Comparison of ENCODE assay signal across 29 cellular contexts in the genomic region with DNA sequence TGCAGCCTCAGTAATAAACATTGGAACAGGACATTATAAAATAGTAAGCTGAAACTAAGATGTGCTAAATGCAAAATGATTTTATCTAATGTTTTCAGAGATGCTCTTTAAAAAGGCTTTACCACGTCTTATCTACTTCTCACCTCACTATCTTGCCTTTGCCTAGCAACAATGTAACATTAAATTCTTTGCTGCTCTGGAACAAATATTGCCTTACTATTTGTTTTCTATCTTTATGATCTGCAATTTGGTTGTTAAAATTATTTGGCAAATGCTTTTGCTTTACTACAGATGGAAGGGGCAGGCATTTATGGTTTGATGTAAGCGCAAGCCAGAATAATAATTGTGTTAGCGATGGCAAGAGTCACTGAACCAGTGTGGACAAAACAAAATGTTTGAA.
"Had no signal": no experiment of that assay in that cellular context is flagged by ENCODE, and none has a peak within 500 bp of the region (broad histone marks: within the 10 kb centered on the region; RNA-seq: fewer than 3 reads in every experiment).

No MANE protein-coding gene starts in this region.

- H3K4me1 Mint-ChIP-seq: activated CD4-positive, alpha-beta T cell treated with anti-CD3 and anti-CD28 coated beads for 36 hours; activated naive CD4-positive, alpha-beta T cell treated with anti-CD3 and anti-CD28 coated beads, Interleukin-2, amount 50 U/mL, for 24 hours; activated naive CD8-positive, alpha-beta T cell treated with anti-CD3 and anti-CD28 coated beads, Interleukin-2, amount 10 ng/mL, durations not matched to agents 7 days and 5 days had no signal

- H3K4me1 ChIP-seq: ascending aorta, body of pancreas, breast epithelium had no signal

- H3K36me3 Mint-ChIP-seq: activated naive CD4-positive, alpha-beta T cell treated with anti-CD3 and anti-CD28 coated beads, Interleukin-2, amount 50 U/mL, for 24 hours; activated naive CD8-positive, alpha-beta T cell treated with anti-CD3 and anti-CD28 coated beads, Interleukin-2, amount 10 ng/mL, durations not matched to agents 7 days and 5 days had no signal

- H3K27ac Mint-ChIP-seq: activated CD4-positive, alpha-beta T cell treated with anti-CD3 and anti-CD28 coated beads for 36 hours; activated CD4-positive, alpha-beta T cell treated with anti-CD3 and anti-CD28 coated beads, Interleukin-2, amount 10 ng/mL, durations not matched to agents 7 days and 5 days; activated CD8-positive, alpha-beta T cell treated with anti-CD3 and anti-CD28 coated beads, Interleukin-2, amount 10 ng/mL, durations not matched to agents 7 days and 5 days; activated naive CD4-positive, alpha-beta T cell treated with anti-CD3 and anti-CD28 coated beads, Interleukin-2, amount 50 U/mL, for 24 hours; activated naive CD8-positive, alpha-beta T cell treated with anti-CD3 and anti-CD28 coated beads, Interleukin-2, amount 10 ng/mL, durations not matched to agents 7 days and 5 days; activated T-cell treated with anti-CD3 and anti-CD28 coated beads, Interleukin-2, amount 50 U/mL, for 24 hours; activated T-helper 2 cell treated with anti-CD3 and anti-CD28 coated beads, Interferon-gamma antibody, Interleukin-2, Interleukin-4, amounts not matched to agents 10 μg/mL and 5 μg/mL and 100 μg/mL, durations not matched to agents 14 hours and 24 hours and 36 hours had no signal

- H3K9me3 ChIP-seq: ascending aorta, body of pancreas, breast epithelium had no signal

- H3K9me3 Mint-ChIP-seq: activated naive CD4-positive, alpha-beta T cell treated with anti-CD3 and anti-CD28 coated beads, Interleukin-2, amount 50 U/mL, for 24 hours; activated T-cell treated with anti-CD3 and anti-CD28 coated beads, Interleukin-2, amount 50 U/mL, for 24 hours; activated T-helper 2 cell treated with anti-CD3 and anti-CD28 coated beads, Interferon-gamma antibody, Interleukin-2, Interleukin-4, amounts not matched to agents 10 μg/mL and 5 μg/mL and 100 μg/mL, durations not matched to agents 14 hours and 24 hours and 36 hours had no signal

- H3K36me3 ChIP-seq: ascending aorta, breast epithelium had no signal

- H3K27ac ChIP-seq: ascending aorta, body of pancreas, breast epithelium had no signal

- H3K27me3 ChIP-seq: ascending aorta, body of pancreas, breast epithelium had no signal

- H3K4me3 Mint-ChIP-seq: activated CD4-positive, alpha-beta T cell treated with anti-CD3 and anti-CD28 coated beads for 36 hours; activated CD4-positive, alpha-beta T cell treated with anti-CD3 and anti-CD28 coated beads, Interleukin-2, amount 10 ng/mL, durations not matched to agents 7 days and 5 days; activated CD8-positive, alpha-beta T cell treated with anti-CD3 and anti-CD28 coated beads, Interleukin-2, amount 10 ng/mL, durations not matched to agents 7 days and 5 days; activated naive CD4-positive, alpha-beta T cell treated with anti-CD3 and anti-CD28 coated beads, Interleukin-2, amount 50 U/mL, for 24 hours; activated naive CD8-positive, alpha-beta T cell treated with anti-CD3 and anti-CD28 coated beads, Interleukin-2, amount 10 ng/mL, durations not matched to agents 7 days and 5 days; activated T-cell treated with anti-CD3 and anti-CD28 coated beads, Interleukin-2, amount 50 U/mL, for 24 hours had no signal

- DNase-seq: activated CD4-positive, alpha-beta T cell treated with anti-CD3 and anti-CD28 coated beads for 36 hours; activated CD4-positive, alpha-beta T cell treated with anti-CD3 and anti-CD28 coated beads, Interleukin-2, amount 10 ng/mL, durations not matched to agents 7 days and 5 days; activated CD4-positive, alpha-beta T cell treated with anti-CD3 and anti-CD28 coated beads, Interleukin-2, amount 50 U/mL, for 48 hours; activated CD8-positive, alpha-beta T cell treated with anti-CD3 and anti-CD28 coated beads, Interleukin-2, amount 10 ng/mL, durations not matched to agents 7 days and 5 days; activated gamma-delta T cell; activated naive CD4-positive, alpha-beta T cell treated with Interleukin-2 at 50 U/mL for 16 hours; activated naive CD8-positive, alpha-beta T cell treated with anti-CD3 and anti-CD28 coated beads, Interleukin-2, amount 10 ng/mL, durations not matched to agents 7 days and 5 days; activated T-cell treated with anti-CD3 and anti-CD28 coated beads, Interleukin-2, amount 50 U/mL, for 24 hours; amygdala; body of pancreas; Kasumi-1; KG1; MM.1S; MV-4-11; NCI-H1092; NCI-H1436 treated with DMSO at 0.1 percent for 48 hours; NCI-H1694 treated with DMSO at 0.1 percent for 48 hours; NCI-H2029; NCI-H345; NCI-H524 treated with DMSO at 0.1 percent for 48 hours; NK-92 treated with Interleukin-12 subunit alpha and Interleukin-12 subunit beta, amount 100 ng/mL, for 24 hours; Right ventricle myocardium superior; SW 1271; T-helper 1 cell; T-helper 9 cell had no signal

- H3K27me3 Mint-ChIP-seq: activated CD4-positive, alpha-beta T cell treated with anti-CD3 and anti-CD28 coated beads for 36 hours; activated CD4-positive, alpha-beta T cell treated with anti-CD3 and anti-CD28 coated beads, Interleukin-2, amount 10 ng/mL, durations not matched to agents 7 days and 5 days; activated naive CD4-positive, alpha-beta T cell treated with anti-CD3 and anti-CD28 coated beads, Interleukin-2, amount 50 U/mL, for 24 hours; activated T-cell treated with anti-CD3 and anti-CD28 coated beads, Interleukin-2, amount 50 U/mL, for 24 hours had no signal

- H3K4me3 ChIP-seq: ascending aorta, body of pancreas, breast epithelium had no signal

- ATAC-seq: activated CD4-positive, alpha-beta T cell treated with anti-CD3 and anti-CD28 coated beads for 36 hours; activated CD8-positive, alpha-beta T cell treated with anti-CD3 and anti-CD28 coated beads, Interleukin-2, amount 10 ng/mL, durations not matched to agents 7 days and 5 days; body of pancreas had no signal
